ENCODE assay signal across 14 cellular contexts in genomic region chr2:102436284-102436683, GRCh38. TPM values are rescaled to one million over a fixed set of nuclear protein-coding genes. Genes with fewer than 3 reads are reported as not detected.
A peak's percentile ranks its signal among the peaks of the same experiment; 100 is the strongest.
DNase-seq lines count a peak whose midpoint lies in the region; ATAC-seq and TF ChIP-seq lines count a peak whose summit lies in the region.
"Had no signal": no experiment of that assay in that cellular context is flagged by ENCODE, and none has a peak within 500 bp of the region (broad histone marks: within the 10 kb centered on the region; RNA-seq: fewer than 3 reads in every experiment).

No MANE protein-coding gene starts in this region.

- no peak overlapping the region for H4K8ac ChIP-seq in mesenchymal stem cell (ENCODE audit: low read length)

- H3K4me2 ChIP-seq in mesenchymal stem cell (ENCODE audit: low read length, poor library complexity, severe bottlenecking): no peak overlapping the region

- no peak overlapping the region for H2BK15ac ChIP-seq in mesenchymal stem cell (ENCODE audit: low read depth, poor library complexity, severe bottlenecking)

- no peak overlapping the region for H2AFZ ChIP-seq in mesenchymal stem cell (ENCODE audit: low read depth, low read length)

- in situ Hi-C loops in HAP-1 (cut with MboI; ENCODE audit: low sequenced_read_pairs): loop anchor here (25.0 kb wide), 1 partner anchor 424 kb away; no protein-coding TSS in a partner anchor

- no peaks in the 10 kb centered on the region for H3K4me1 ChIP-seq in mesenchymal stem cell (ENCODE audit: control insufficient read depth, insufficient read depth, low read depth, low read length)
- H3K4me1 ChIP-seq in HAP-1: no peaks in the 10 kb centered on the region
- H3K4me1 ChIP-seq in esophagus squamous epithelium: no peaks in the 10 kb centered on the region

- no peaks in the 10 kb centered on the region for H3K79me1 ChIP-seq in mesenchymal stem cell (replicated peaks; ENCODE audit: low read length, poor library complexity, severe bottlenecking)

- no CpG with 5 or more reads among the region's 3 CpGs for WGBS in mesenchymal stem cell
- WGBS in esophagus squamous epithelium, 2 donors: 25 to 85% methylated on average over 2 to 3 of the region's 3 CpGs

- H3K14ac ChIP-seq in mesenchymal stem cell (ENCODE audit: low read length in 2 of 2): no peak overlapping the region

- H2BK5ac ChIP-seq in mesenchymal stem cell (ENCODE audit: low read depth, low read length, poor library complexity, severe bottlenecking): no peak overlapping the region

- H2BK120ac ChIP-seq in mesenchymal stem cell (ENCODE audit: low read depth, low read length): no peak overlapping the region

- H3K18ac ChIP-seq in mesenchymal stem cell (ENCODE audit: low read depth in 1 of 2, low read length in 2 of 2): no peak overlapping the region

- no peak overlapping the region for H2BK12ac ChIP-seq in mesenchymal stem cell (ENCODE audit: low read length in 2 of 2)

- ATAC-seq in GM21723 (IDR thresholded peaks at IDR 0.05; ENCODE audit: unreplicated experiment): peak; percentile 56
- ATAC-seq: activated CD4-positive, CD25-positive, alpha-beta regulatory T cell treated with anti-CD3 and anti-CD28 coated beads, Interleukin-2, amount 50 U/mL, for 24 hours had no signal

- H3K27me3 ChIP-seq in mesenchymal stem cell (ENCODE audit: control insufficient read depth in 1 of 2, insufficient read depth in 1 of 2, low read length in 2 of 2) (peaks cover 0 to 11% of the 10 kb centered on the region in 2 experiments), HAP-1 (ENCODE audit: low read depth) (no peaks in the 10 kb centered on the region), esophagus squamous epithelium (no peaks in the 10 kb centered on the region)

- no peak overlapping the region for H3K4ac ChIP-seq in mesenchymal stem cell (ENCODE audit: low read depth in 1 of 2, low read length in 2 of 2)

- no peak overlapping the region for H3K23ac ChIP-seq in mesenchymal stem cell (ENCODE audit: low read length in 2 of 2)

- no peak overlapping the region for H3K4me3 ChIP-seq in mesenchymal stem cell (ENCODE audit: insufficient read depth in 1 of 2, low read depth in 1 of 2, low read length in 2 of 2)
- H3K4me3 ChIP-seq in HAP-1: no peak overlapping the region
- no peak overlapping the region for H3K4me3 ChIP-seq in esophagus squamous epithelium

- H3K9me3 ChIP-seq in mesenchymal stem cell (ENCODE audit: control insufficient read depth, low read length): no peaks in the 10 kb centered on the region
- no peaks in the 10 kb centered on the region for H3K9me3 ChIP-seq in HAP-1
- no peaks in the 10 kb centered on the region for H3K9me3 ChIP-seq in esophagus squamous epithelium

- DNase-seq in CD1c-positive myeloid dendritic cell (ENCODE audit: extremely low spot score) (peak; percentile 27), amniotic epithelial cell (ENCODE audit: low read depth) (peak; percentile 68), mesenchymal stem cell (peak; percentile 90), HAP-1 (ENCODE audit: low spot score in 2 of 2) (no peak), activated gamma-delta T cell treated with Interleukin-2 at 50 U/mL for 16 hours (no peak), NCI-H146 (lab: John Stamatoyannopoulos, UW) (no peak), esophagus squamous epithelium (lab: John Stamatoyannopoulos, UW) (no peak)
- DNase-seq: DMS153, H7 had no signal

- intact Hi-C loops in esophagus squamous epithelium (cut with DNase I): no loop called here

- H2AK5ac ChIP-seq in mesenchymal stem cell (ENCODE audit: low read length, severe bottlenecking): no peak overlapping the region

- H3K36me3 ChIP-seq in mesenchymal stem cell (ENCODE audit: control insufficient read depth in 1 of 2, insufficient read depth in 2 of 2, low read depth in 1 of 2, low read length in 2 of 2) (no peaks in the 10 kb centered on the region), HAP-1 (replicated peaks) (no peaks in the 10 kb centered on the region), esophagus squamous epithelium (no peaks in the 10 kb centered on the region)

- TF ChIP-seq POLR2A in esophagus squamous epithelium (IDR thresholded peaks at IDR 0.05): no peak

- H4K91ac ChIP-seq in mesenchymal stem cell (ENCODE audit: low read length): no peak overlapping the region

- no peak overlapping the region for H3K9ac ChIP-seq in mesenchymal stem cell (ENCODE audit: low read length)

- TF ChIP-seq CTCF in esophagus squamous epithelium (IDR thresholded peaks at IDR 0.05): no peak

- H3K27ac ChIP-seq in mesenchymal stem cell (ENCODE audit: low read length, poor library complexity, severe bottlenecking) (peak overlapping the region; percentile 23), esophagus squamous epithelium (no peak overlapping the region)
- H3K27ac ChIP-seq: HL-60, RWPE1 had no signal

RNA-seq across cellular contexts. Expression of gene IL18RAP, which starts 13.3 kb away (rescaled TPM):
- 0.17 TPM for polyA plus RNA-seq in mesenchymal stem cell (2013, experiment 1 of 2)
- 0.14 TPM for polyA plus RNA-seq in mesenchymal stem cell (2013, experiment 2 of 2)
- 1 to 10 TPM in 2 of 4 donors, under 1 TPM in 1, not detected in 1; 0.61 to 4.3 (median 3.4) TPM for total RNA-seq in esophagus squamous epithelium
- total RNA-seq: H7, neural crest cell had no signal

RNA-seq across cellular contexts. Expression of gene SLC9A4, which starts 36.7 kb away (rescaled TPM):
- polyA plus RNA-seq in mesenchymal stem cell (2013, experiment 1 of 2): not detected
- not detected for polyA plus RNA-seq in mesenchymal stem cell (2013, experiment 2 of 2)
- under 1 TPM; 0.40 to 0.76 (median 0.47) TPM for total RNA-seq in esophagus squamous epithelium
- total RNA-seq: H7, neural crest cell had no signal

Comparison
In these comparisons a context has a peak if more than half of its experiments do, and no peak if none do; other contexts are left out.
1. DNase-seq: peak in CD1c-positive myeloid dendritic cell (single experiment), amniotic epithelial cell (single experiment) and mesenchymal stem cell (single experiment); none in HAP-1 (0 of 2), activated gamma-delta T cell treated with Interleukin-2 at 50 U/mL for 16 hours (single experiment), NCI-H146 (single experiment) and esophagus squamous epithelium (single experiment).